Comparison of ENCODE assay signal across 8 cellular contexts in the genomic region with DNA sequence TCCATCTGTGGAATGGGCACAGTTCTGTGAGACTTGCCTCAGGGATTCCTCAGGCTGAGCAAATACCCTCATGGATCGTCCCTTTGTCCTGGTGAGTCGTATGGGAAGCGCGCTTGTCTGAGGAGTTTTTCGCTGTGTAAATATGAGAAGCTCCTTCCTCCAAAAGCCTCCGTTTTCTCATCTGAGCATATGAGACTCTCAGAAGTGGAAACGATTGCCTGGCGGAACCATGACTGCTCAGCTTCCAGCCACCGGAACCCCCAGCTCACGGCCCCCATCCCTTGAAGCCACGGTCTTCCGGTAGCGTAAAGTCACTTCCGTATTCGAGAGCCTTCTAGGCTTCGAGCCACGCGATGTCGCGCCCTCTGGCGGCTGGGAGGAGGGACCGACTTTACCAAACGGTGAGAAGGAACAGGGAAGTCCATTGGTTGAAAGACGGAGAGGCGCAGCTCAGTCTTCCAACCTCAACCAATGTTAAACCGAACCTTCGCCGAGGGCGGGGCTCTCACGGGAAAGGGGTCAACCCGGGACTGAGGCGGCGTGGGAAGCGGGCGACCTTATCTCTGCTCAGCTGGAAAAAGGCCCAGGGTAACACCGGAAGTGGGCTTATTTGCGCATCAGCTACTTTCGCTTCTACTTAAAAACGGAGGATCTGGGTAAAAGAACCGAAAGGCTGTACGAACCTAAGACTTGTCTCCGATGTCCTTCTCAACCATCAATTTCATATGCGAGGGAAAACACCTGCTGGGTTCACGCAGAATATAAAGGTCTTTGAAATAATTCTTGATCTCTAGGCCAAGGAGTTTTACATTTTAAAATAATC. TPM values are rescaled to one million over a fixed set of nuclear protein-coding genes. Genes with fewer than 3 reads are reported as not detected.
DNase-seq lines count a peak whose midpoint lies in the region; ATAC-seq and TF ChIP-seq lines count a peak whose summit lies in the region.

No MANE protein-coding gene starts in this region.

- no peaks in the 10 kb centered on the region for H3K27me3 Mint-ChIP-seq in IgD-negative memory B cell

- peak overlapping the region; percentile 84 to 98 (median 94) for H3K4me3 Mint-ChIP-seq in IgD-negative memory B cell

- peak overlapping the region; percentile 83 to 97 (median 94) for H3K27ac Mint-ChIP-seq in IgD-negative memory B cell

- TF ChIP-seq CTCF in epithelial cell of proximal tubule (conservative IDR thresholded peaks at IDR 0.05; ENCODE audit: low read depth, low read length) = peak; percentile 96

- ATAC-seq in GM21529 (IDR thresholded peaks at IDR 0.05; ENCODE audit: unreplicated experiment) = peak; percentile 93

- H3K4me3 ChIP-seq in epithelial cell of proximal tubule (ENCODE audit: low read depth, low read length) = peak overlapping the region; percentile 66

- peaks cover 0 to 2% (median 0%) of the 10 kb centered on the region in 3 donors for H3K9me3 Mint-ChIP-seq in IgD-negative memory B cell

- H3K4me1 Mint-ChIP-seq in IgD-negative memory B cell = peaks cover 7 to 34% (median 15%) of the 10 kb centered on the region in 3 donors

- H3K36me3 Mint-ChIP-seq in IgD-negative memory B cell = peaks cover 8% of the 10 kb centered on the region

- DNase-seq in DMS53 (lab: John Stamatoyannopoulos, UW) (peak; percentile 100), OCI-M1 (lab: John Stamatoyannopoulos, UW) (peak; percentile 100), epithelial cell of proximal tubule (ENCODE audit: low read depth) (peak; percentile 93), mucosa of gallbladder (ENCODE audit: low spot score) (peak; percentile 98)
- DNase-seq in activated T-cell treated with anti-CD3 and anti-CD28 coated beads, Interleukin-2, amount 50 U/mL, for 1 hour = peak; percentile 96
- peak; percentile 98 to 99 for DNase-seq in stimulated activated CD8-positive, alpha-beta memory T cell treated with anti-CD3 and anti-CD28 coated beads, Interleukin-4, amount 100 ng/mL, for 4 hours (ENCODE audit: low read depth in 2 of 2, low spot score in 1 of 2)

RNA-seq across cellular contexts. Expression of a gene that starts 46.3 kb away (rescaled TPM):
- 0.80 TPM for polyA plus RNA-seq in IgD-negative memory B cell
- total RNA-seq in epithelial cell of proximal tubule (0.98 and 9.6 TPM in 2 replicates), mucosa of gallbladder (6.2 TPM)

RNA-seq across cellular contexts. Expression of a gene that starts 54.6 kb away (rescaled TPM):
- 5.3 TPM for polyA plus RNA-seq in IgD-negative memory B cell
- total RNA-seq in epithelial cell of proximal tubule = 1.4 and 3.2 TPM in 2 replicates
- total RNA-seq in mucosa of gallbladder = 8.5 TPM

Comparison
In these comparisons a context has a peak if more than half of its experiments do, and no peak if none do; other contexts are left out.
1. Peak in every context shown above with its lines: DNase-seq, ATAC-seq and H3K4me3 ChIP-seq.